11 cellular contexts compared by ENCODE assay signal in the genomic region with DNA sequence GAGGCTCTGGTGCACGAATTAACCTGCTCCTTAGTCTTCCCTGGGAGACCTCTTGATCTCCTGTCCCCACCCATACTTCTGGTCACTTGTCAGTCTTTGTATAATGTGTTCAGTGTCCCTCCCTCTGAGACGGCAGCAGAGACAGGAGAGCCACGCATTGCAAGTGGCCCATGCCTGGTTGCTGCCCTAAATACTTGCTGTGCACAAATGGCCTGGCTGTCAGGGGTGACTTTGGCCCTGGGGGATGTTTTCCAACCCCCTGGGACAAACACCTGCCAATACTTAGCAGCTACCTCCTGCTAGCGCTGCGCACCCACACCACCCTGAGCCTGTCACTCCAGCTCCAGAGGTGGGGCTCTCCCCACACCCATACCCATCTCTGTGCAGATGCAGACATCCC. TPM values are rescaled to one million over a fixed set of nuclear protein-coding genes. Genes with fewer than 3 reads are reported as not detected.
A peak's percentile ranks its signal among the peaks of the same experiment; 100 is the strongest.
DNase-seq lines count a peak whose midpoint lies in the region; ATAC-seq, FAIRE-seq and TF ChIP-seq lines count a peak whose summit lies in the region.
"Had no signal": no experiment of that assay in that cellular context is flagged by ENCODE, and none has a peak within 500 bp of the region (broad histone marks: within the 10 kb centered on the region; RNA-seq: fewer than 3 reads in every experiment).

No MANE protein-coding gene starts in this region.

- no peak overlapping the region for H3K9ac ChIP-seq in HepG2 (ENCODE audit: insufficient read depth, low read depth, low read length)

- 44% methylated on average over 3 of the region's 5 CpGs for WGBS in right lobe of liver (ENCODE audit: insufficient coverage, low coverage, low lambda C conversion rate, missing lambda C conversion rate)
- WGBS in HepG2 (ENCODE audit: low lambda C conversion rate), result 93% methylated on average over 2 of the region's 5 CpGs

- H3K4me3 Mint-ChIP-seq in natural killer cell treated with Interleukin-12 subunit alpha and Interleukin-12 subunit beta and Interleukin-15 and Interleukin-18, amount 100 ng/mL, for 72 hours, result peak overlapping the region; percentile 92

- TF ChIP-seq CTCF in right lobe of liver (IDR thresholded peaks at IDR 0.05), result no peak
- no peak for TF ChIP-seq CTCF in HepG2 (CRISPR knock-in tag; IDR thresholded peaks at IDR 0.05)

- H3K27me3 Mint-ChIP-seq in natural killer cell treated with Interleukin-12 subunit alpha and Interleukin-12 subunit beta and Interleukin-15 and Interleukin-18, amount 100 ng/mL, for 72 hours, result no peaks in the 10 kb centered on the region

- ATAC-seq in right lobe of liver (no peak), HepG2 (no peak), HG02970 (IDR thresholded peaks at IDR 0.05; ENCODE audit: low FRiP score, unreplicated experiment) (no peak)
- no peak for ATAC-seq in natural killer cell treated with Interleukin-12 subunit alpha and Interleukin-12 subunit beta and Interleukin-15 and Interleukin-18, amount 100 ng/mL, for 72 hours

- H3K4me2 ChIP-seq in HepG2 (ENCODE audit: low read depth, low read length), result no peak overlapping the region

- H3K4me1 ChIP-seq in right lobe of liver, result peaks cover 0 to 66% (median 43%) of the 10 kb centered on the region in 4 donors
- H3K4me1 ChIP-seq in HepG2 (ENCODE audit: insufficient read depth, low read length), result peaks cover 21% of the 10 kb centered on the region

- no peaks in the 10 kb centered on the region for H3K9me3 ChIP-seq in right lobe of liver
- no peaks in the 10 kb centered on the region for H3K9me3 ChIP-seq in HepG2 (ENCODE audit: low read length)
- H3K9me3 ChIP-seq: BE2C had no signal

- H3K27ac ChIP-seq in right lobe of liver (peak overlapping the region in 2 of 3 donors; percentile 60 to 66), HepG2 (ENCODE audit: extremely low read length, insufficient read depth, low read length) (no peak overlapping the region), caudate nucleus (ENCODE audit: low read depth, low read length) (peak overlapping the region; percentile 14)

- in situ Hi-C loops in HepG2 (cut with HindIII; ENCODE audit: extremely low pct_ligation_motif_present, low pct_unique_long_range_greater_than_20kb), result no loop called here

- no peaks in the 10 kb centered on the region for H3K27me3 ChIP-seq in right lobe of liver
- H3K27me3 ChIP-seq in HepG2 (ENCODE audit: control insufficient read depth in 1 of 2, insufficient read depth in 2 of 2, low read length in 2 of 2), result no peaks in the 10 kb centered on the region
- H3K27me3 ChIP-seq: BE2C had no signal

- no peaks in the 10 kb centered on the region for H3K36me3 ChIP-seq in right lobe of liver
- peaks cover 3 to 16% of the 10 kb centered on the region in 2 experiments; a peak in 3 of 5 replicates for H3K36me3 ChIP-seq in HepG2 (replicated peaks in 1 of 2; ENCODE audit: control insufficient read depth in 1 of 2, insufficient read depth in 2 of 2, low read length in 2 of 2)

- intact Hi-C loops in right lobe of liver (cut with DNase I), result no loop called here
- intact Hi-C loops in HepG2 (cut with micrococcal nuclease; ENCODE audit: unreplicated experiment), result no loop called here

- H3K4me1 Mint-ChIP-seq in natural killer cell treated with Interleukin-12 subunit alpha and Interleukin-12 subunit beta and Interleukin-15 and Interleukin-18, amount 100 ng/mL, for 72 hours (ENCODE audit: low read depth in 2 of 2), result peaks cover 82 to 87% of the 10 kb centered on the region in 2 donors

- no peaks in the 10 kb centered on the region for H3K9me3 Mint-ChIP-seq in natural killer cell treated with Interleukin-12 subunit alpha and Interleukin-12 subunit beta and Interleukin-15 and Interleukin-18, amount 100 ng/mL, for 72 hours

- no peak for TF ChIP-seq EP300 in HepG2 (IDR thresholded peaks at IDR 0.05; ENCODE audit: low read depth in 2 of 2, low read length in 2 of 2)
- TF ChIP-seq EP300 in HepG2 (CRISPR knock-in tag; IDR thresholded peaks at IDR 0.05; ENCODE audit: borderline replicate concordance), result no peak

- peaks cover 29% of the 10 kb centered on the region; the same call in 1 of the 2 replicates for H4K20me1 ChIP-seq in HepG2 (ENCODE audit: insufficient read depth, low read length)

- POLR2A ChIA-PET in HepG2 (lab: Yijun Ruan, JAX), result no interaction called here

- no peak for DNase-seq in right lobe of liver
- no peak for DNase-seq in HepG2 (ENCODE audit: low spot score)
- DNase-seq in caudate nucleus (lab: John Stamatoyannopoulos, UW), result no peak
- DNase-seq in natural killer cell treated with Interleukin-12 subunit alpha and Interleukin-12 subunit beta and Interleukin-15 and Interleukin-18, amount 100 ng/mL, for 72 hours (ENCODE audit: low spot score), result no peak
- DNase-seq in DMS114 treated with DMSO at 0.1 percent for 48 hours (lab: John Stamatoyannopoulos, UW; ENCODE audit: unreplicated experiment), result no peak
- no peak for DNase-seq in GM19240 (ENCODE audit: insufficient read length, low spot score)
- no peak for DNase-seq in NCI-H82 (lab: John Stamatoyannopoulos, UW)
- DNase-seq: activated CD8-positive, alpha-beta memory T cell treated with anti-CD3 and anti-CD28 coated beads, Interleukin-2, amount 50 U/mL, for 48 hours; BE2C; NCI-H524 had no signal

- no peak overlapping the region for H3K4me3 ChIP-seq in right lobe of liver
- no peak overlapping the region for H3K4me3 ChIP-seq in HepG2 (replicated peaks in 1 of 3; ENCODE audit: insufficient read depth in 1 of 3, low read depth in 2 of 3, low read length in 3 of 3)

- no peak for TF ChIP-seq RAD21 in HepG2 (CRISPR knock-in tag; IDR thresholded peaks at IDR 0.05)

- peak overlapping the region; percentile 83 to 99 for H3K27ac Mint-ChIP-seq in natural killer cell treated with Interleukin-12 subunit alpha and Interleukin-12 subunit beta and Interleukin-15 and Interleukin-18, amount 100 ng/mL, for 72 hours

- no peak for FAIRE-seq in HepG2 (lab: Jason Lieb, UNC)

- no peak overlapping the region for H2AFZ ChIP-seq in HepG2 (ENCODE audit: low read length)

- no TSS peak for BruUV-seq in HepG2 (replicated peaks; lab: Mats Ljungman, UMichigan)

- CTCF ChIA-PET in HepG2 (lab: Yijun Ruan, JAX; ENCODE audit: low intra/inter-chr PET ratio, low total read pairs), result no interaction called here

- no peak for TF ChIP-seq POLR2A in right lobe of liver (IDR thresholded peaks at IDR 0.05)
- no peak for TF ChIP-seq POLR2A in HepG2 (IDR thresholded peaks at IDR 0.05; ENCODE audit: insufficient read depth in 1 of 2, low read depth in 2 of 2, low read length in 2 of 2)

- peaks cover 50% of the 10 kb centered on the region for H3K79me2 ChIP-seq in HepG2 (ENCODE audit: insufficient read depth, low read length)

- no peaks in the 10 kb centered on the region for H3K36me3 Mint-ChIP-seq in natural killer cell treated with Interleukin-12 subunit alpha and Interleukin-12 subunit beta and Interleukin-15 and Interleukin-18, amount 100 ng/mL, for 72 hours

TF ChIP-seq in HepG2, 621 proteins besides CTCF, POLR2A, EP300 and RAD21:
- TF ChIP-seq ZFP36L2 (CRISPR knock-in tag; IDR thresholded peaks at IDR 0.05) (no peak), IKZF4 (CRISPR knock-in tag; IDR thresholded peaks at IDR 0.05; ENCODE audit: borderline replicate concordance, low read depth, not compliant biosample characterization) (no peak), ZNF337 (CRISPR knock-in tag; IDR thresholded peaks at IDR 0.05; ENCODE audit: borderline replicate concordance, low read depth) (no peak), MYNN (CRISPR knock-in tag; IDR thresholded peaks at IDR 0.05; ENCODE audit: low read depth) (no peak), ZNF7 (CRISPR knock-in tag; IDR thresholded peaks at IDR 0.05) (no peak), ZNF451 (CRISPR knock-in tag; IDR thresholded peaks at IDR 0.05) (no peak), REXO4 (CRISPR knock-in tag; IDR thresholded peaks at IDR 0.05; ENCODE audit: borderline replicate concordance) (no peak), ATF1 (CRISPR knock-in tag; IDR thresholded peaks at IDR 0.05) (no peak)
- TF ChIP-seq, protein P1, sequence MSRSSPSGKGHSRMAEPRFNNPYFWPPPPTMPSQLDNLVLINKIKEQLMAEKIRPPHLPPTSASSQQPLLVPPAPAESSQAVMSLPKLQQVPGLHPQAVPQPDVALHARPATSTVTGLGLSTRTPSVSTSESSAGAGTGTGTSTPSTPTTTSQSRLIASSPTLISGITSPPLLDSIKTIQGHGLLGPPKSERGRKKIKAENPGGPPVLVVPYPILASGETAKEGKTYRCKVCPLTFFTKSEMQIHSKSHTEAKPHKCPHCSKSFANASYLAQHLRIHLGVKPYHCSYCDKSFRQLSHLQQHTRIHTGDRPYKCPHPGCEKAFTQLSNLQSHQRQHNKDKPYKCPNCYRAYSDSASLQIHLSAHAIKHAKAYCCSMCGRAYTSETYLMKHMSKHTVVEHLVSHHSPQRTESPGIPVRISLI (CRISPR knock-in tag; IDR thresholded peaks at IDR 0.05; ENCODE audit: borderline replicate concordance), result no peak

RNA-seq across cellular contexts. Expression of a gene that starts 17.2 kb away (rescaled TPM):
- 10 to 100 TPM; 22.7 to 66.2 (median 28.5) TPM for total RNA-seq in right lobe of liver
- 25.1 and 27.8 TPM in 2 replicates for total RNA-seq in HepG2 (2016; rRNA removed; fragmentation: Illumina TruSeq; extraction: Trizol)
- 1.4 and 2.8 TPM in 2 replicates for total RNA-seq in HepG2 (2016; cell fraction: cytosol; rRNA removed; fragmentation: Illumina TruSeq; extraction: Trizol; ENCODE audit: low read depth)
- total RNA-seq in HepG2 (2016; cell fraction: insoluble cytoplasmic fraction; rRNA removed; fragmentation: Illumina TruSeq; extraction: Trizol), result 21.2 and 24.1 TPM in 2 replicates
- 6.8 and 8.3 TPM in 2 replicates for total RNA-seq in HepG2 (2016; cell fraction: membrane; rRNA removed; fragmentation: Illumina TruSeq; extraction: Trizol)
- 13.1 and 18.9 TPM in 2 replicates for total RNA-seq in HepG2 (2016; cell fraction: nucleus; rRNA removed; fragmentation: Illumina TruSeq; extraction: Trizol)
- 16.8 and 18.8 TPM in 2 replicates for polyA plus RNA-seq in HepG2 (2011; rRNA removed)
- polyA plus RNA-seq in HepG2 (2011; cell fraction: cytosol; rRNA removed), result 9.1 and 11.1 TPM in 2 replicates
- 12.3 and 14.2 TPM in 2 replicates for polyA plus RNA-seq in HepG2 (2011; cell fraction: nucleus; rRNA removed)
- 22.0 and 24.4 TPM in 2 replicates for polyA plus RNA-seq in HepG2 (2012)
- polyA plus RNA-seq in HepG2 (2016; cell fraction: cytosol; fragmentation: Illumina TruSeq; extraction: Trizol; ENCODE audit: low read depth), result 1.1 and 2.1 TPM in 2 replicates
- polyA plus RNA-seq in HepG2 (2016; cell fraction: insoluble cytoplasmic fraction; fragmentation: Illumina TruSeq; extraction: Trizol; ENCODE audit: low read depth), result 31.2 and 34.3 TPM in 2 replicates
- 5.5 and 7.5 TPM in 2 replicates for polyA plus RNA-seq in HepG2 (2016; cell fraction: membrane; fragmentation: Illumina TruSeq; extraction: Trizol; ENCODE audit: low read depth)
- 30.0 and 34.4 TPM in 2 replicates for polyA plus RNA-seq in HepG2 (2016; cell fraction: nucleus; fragmentation: Illumina TruSeq; extraction: Trizol; ENCODE audit: insufficient read depth, low read depth)
- 23.8 and 65.8 TPM in 2 replicates for polyA minus RNA-seq in HepG2 (2011; rRNA and poly(A)+ RNA removed; ENCODE audit: low replicate concordance)
- polyA minus RNA-seq in HepG2 (2011; cell fraction: cytosol; rRNA and poly(A)+ RNA removed), result 12.2 and 13.9 TPM in 2 replicates
- polyA minus RNA-seq in HepG2 (2011; cell fraction: nucleus; rRNA and poly(A)+ RNA removed), result 6.3 and 8.8 TPM in 2 replicates
- 100 to 1,000 TPM in 1 of 2 donors, 10 to 100 TPM in 1; 95.1 to 153 TPM for total RNA-seq in natural killer cell treated with Interleukin-12 subunit alpha and Interleukin-12 subunit beta and Interleukin-15 and Interleukin-18, amount 100 ng/mL, for 72 hours
